In genomic region chr2:67599561-67599960, GRCh38 we compare ENCODE assay signal across 18 cellular contexts.
"Had no signal": no experiment of that assay in that cellular context is flagged by ENCODE, and none has a peak within 500 bp of the region (broad histone marks: within the 10 kb centered on the region; RNA-seq: fewer than 3 reads in every experiment).

No MANE protein-coding gene starts in this region.

- H3K4me3 ChIP-seq: dorsolateral prefrontal cortex, gastroesophageal sphincter, heart right ventricle, mucosa of descending colon, skin epidermis, tibial artery had no signal

- H3K4me1 ChIP-seq: gastroesophageal sphincter, heart right ventricle had no signal

- ATAC-seq: activated T-cell treated with anti-CD3 and anti-CD28 coated beads, Interleukin-2, amount 50 U/mL, for 4 hours; gastroesophageal sphincter; heart right ventricle; left colon; mucosa of descending colon; naive thymus-derived CD4-positive, alpha-beta T cell had no signal

- H3K27ac ChIP-seq: dorsolateral prefrontal cortex, gastroesophageal sphincter, heart right ventricle, skin epidermis, tibial artery had no signal

- H3K9me3 ChIP-seq: mucosa of descending colon, tibial artery had no signal

- H3K27me3 ChIP-seq: dorsolateral prefrontal cortex, gastroesophageal sphincter, heart right ventricle, tibial artery had no signal

- DNase-seq: activated CD4-positive, alpha-beta memory T cell treated with anti-CD3 and anti-CD28 coated beads, Interleukin-2, amount 10 ng/mL, durations not matched to agents 7 days and 5 days; activated CD4-positive, alpha-beta T cell treated with anti-CD3 and anti-CD28 coated beads for 4 hours; activated gamma-delta T cell; activated T-cell treated with anti-CD3 and anti-CD28 coated beads, Interleukin-2, amount 50 U/mL, for 4 hours; amygdala; dorsolateral prefrontal cortex; endodermal cell; heart right ventricle; left colon; mucosa of descending colon; naive thymus-derived CD4-positive, alpha-beta T cell; retina; stimulated activated CD4-positive, alpha-beta T cell treated with anti-CD3 and anti-CD28 coated beads, Interleukin-15, amount 100 ng/mL, for 24 hours; stimulated activated CD4-positive, alpha-beta T cell treated with anti-CD3 and anti-CD28 coated beads, Interleukin-4, amount 100 ng/mL, for 1 hour; stimulated activated naive CD4-positive, alpha-beta T cell; tibial artery had no signal

- H3K36me3 ChIP-seq: gastroesophageal sphincter, heart right ventricle, tibial artery had no signal
